ENCODE assay signal across 15 cellular contexts in genomic region chr20:4569882-4570281, GRCh38.
A peak's percentile ranks its signal among the peaks of the same experiment; 100 is the strongest.
DNase-seq lines count a peak whose midpoint lies in the region; TF ChIP-seq lines count a peak whose summit lies in the region.
"Had no signal": no experiment of that assay in that cellular context is flagged by ENCODE, and none has a peak within 500 bp of the region (broad histone marks: within the 10 kb centered on the region; RNA-seq: fewer than 3 reads in every experiment).

No MANE protein-coding gene starts in this region.

- H3K9ac ChIP-seq in iPS-20b (ENCODE audit: low read depth, low read length), result no peak overlapping the region
- no peak overlapping the region for H3K9ac ChIP-seq in colonic mucosa (ENCODE audit: low read depth in 2 of 2, low read length in 2 of 2)
- H3K9ac ChIP-seq: BLaER1, GM23248 had no signal

- H3K9me3 ChIP-seq in A673 (ENCODE audit: low read depth, low read length, poor library complexity, severe bottlenecking) (no peaks in the 10 kb centered on the region), iPS-20b (ENCODE audit: insufficient read depth, low read depth, low read length) (no peaks in the 10 kb centered on the region), colonic mucosa (no peaks in the 10 kb centered on the region)
- H3K9me3 ChIP-seq: BLaER1, Caco-2 had no signal

- DNase-seq in NCI-H345 (lab: John Stamatoyannopoulos, UW) (peak; percentile 3), NCI-H345 treated with DMSO at 0.1 percent for 48 hours (lab: John Stamatoyannopoulos, UW; ENCODE audit: unreplicated experiment) (no peak), A673 (ENCODE audit: low spot score) (peak; percentile 95), NCI-H2227 (lab: John Stamatoyannopoulos, UW; ENCODE audit: unreplicated experiment) (peak; percentile 66), colonic mucosa (no peak), NCI-H2171 (lab: John Stamatoyannopoulos, UW) (no peak), NOMO-1 treated with dmso at 0.1 percent for 144 hours (lab: John Stamatoyannopoulos, UW; ENCODE audit: unreplicated experiment) (no peak)
- DNase-seq: AML-193; Caco-2; CD8-positive, alpha-beta memory T cell; GM23248; H7; IMR-90 had no signal

- TF ChIP-seq CTCF in A673 (conservative IDR thresholded peaks at IDR 0.05; ENCODE audit: low read depth, low read length), result no peak
- TF ChIP-seq CTCF in colonic mucosa (IDR thresholded peaks at IDR 0.05), result no peak

- POLR2A ChIA-PET in A673 (lab: Charles Lee; ENCODE audit: low non-redundant PET), result no interaction called here

- no peak overlapping the region for H3K27ac ChIP-seq in A673 (ENCODE audit: low read depth, low read length, poor library complexity, severe bottlenecking)
- no peak overlapping the region for H3K27ac ChIP-seq in iPS-20b (ENCODE audit: low read length)
- no peak overlapping the region for H3K27ac ChIP-seq in colonic mucosa
- H3K27ac ChIP-seq: BLaER1, GM23248 had no signal

- no peaks in the 10 kb centered on the region for H3K36me3 ChIP-seq in A673 (ENCODE audit: insufficient read depth, low read length, poor library complexity, severe bottlenecking)
- H3K36me3 ChIP-seq in iPS-20b (ENCODE audit: insufficient read depth, low read depth, low read length), result no peaks in the 10 kb centered on the region
- no peaks in the 10 kb centered on the region for H3K36me3 ChIP-seq in colonic mucosa
- H3K36me3 ChIP-seq: BLaER1 had no signal

- CTCF ChIA-PET in A673 (lab: Charles Lee), result no interaction called here

- H3K4me3 ChIP-seq in A673 (ENCODE audit: low read depth, low read length, poor library complexity, severe bottlenecking) (no peak overlapping the region), iPS-20b (ENCODE audit: low read length) (peak overlapping the region; percentile 11; the same call in 1 of the 2 replicates), colonic mucosa (no peak overlapping the region)
- H3K4me3 ChIP-seq: BLaER1, GM23248 had no signal

- H3K4me1 ChIP-seq in A673 (ENCODE audit: insufficient read depth, low read length, poor library complexity, severe bottlenecking), result peaks cover 31% of the 10 kb centered on the region
- peaks cover 6% of the 10 kb centered on the region; the same call in 1 of the 2 replicates for H3K4me1 ChIP-seq in iPS-20b (ENCODE audit: insufficient read depth, low read length)
- H3K4me1 ChIP-seq in colonic mucosa, result no peaks in the 10 kb centered on the region
- H3K4me1 ChIP-seq: BLaER1, Caco-2 had no signal

- no TSS peak for BruUV-seq in A673 (replicated peaks; lab: Mats Ljungman, UMichigan)

- no peaks in the 10 kb centered on the region for H3K27me3 ChIP-seq in A673 (replicated peaks; ENCODE audit: insufficient read depth, low read depth, low read length, poor library complexity)
- no peaks in the 10 kb centered on the region for H3K27me3 ChIP-seq in iPS-20b (ENCODE audit: insufficient read depth, low read length)
- H3K27me3 ChIP-seq in colonic mucosa, result no peaks in the 10 kb centered on the region
- H3K27me3 ChIP-seq: BLaER1 had no signal

- intact Hi-C loops in A673 (cut with micrococcal nuclease; ENCODE audit: unreplicated experiment) (loop anchor here (5.0 kb wide), 2 partner anchors 58 to 88 kb away; no protein-coding TSS in a partner anchor), colonic mucosa (cut with DNase I) (no loop called here)

Comparison
In these comparisons a context has a peak if more than half of its experiments do, and no peak if none do; other contexts are left out.
1. DNase-seq: peak in NCI-H345 (single experiment), A673 (single experiment) and NCI-H2227 (single experiment); none in NCI-H345 treated with DMSO at 0.1 percent for 48 hours (single experiment), colonic mucosa (single experiment), NCI-H2171 (single experiment) and NOMO-1 treated with dmso at 0.1 percent for 144 hours (single experiment).